14 cellular contexts compared by ENCODE assay signal in the genomic region with DNA sequence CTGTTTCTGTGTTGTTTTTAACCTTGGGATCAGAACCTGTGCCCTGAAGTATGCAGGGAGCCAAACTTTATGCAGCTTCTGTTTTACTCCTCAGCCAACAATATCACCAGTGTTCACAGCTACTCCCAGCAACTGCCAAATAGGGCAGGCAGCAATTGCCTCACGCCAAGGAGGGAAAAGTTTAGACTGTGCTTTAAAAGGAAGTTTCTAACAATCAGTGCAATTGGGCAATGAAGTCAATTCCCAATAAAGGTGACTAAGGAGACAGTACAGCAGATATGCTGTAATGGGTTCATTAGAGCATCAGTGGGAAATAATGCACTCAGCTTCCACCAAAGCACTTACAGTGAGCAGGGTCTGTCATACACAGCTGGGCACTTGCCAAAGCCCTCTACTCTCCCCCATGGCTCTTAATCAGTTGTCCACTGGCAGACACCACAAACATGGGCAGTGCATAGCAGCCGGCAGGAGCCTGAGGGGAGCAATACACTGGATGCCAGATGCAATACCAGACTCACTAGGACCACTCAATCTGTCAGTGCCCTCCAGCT. TPM values are rescaled to one million over a fixed set of nuclear protein-coding genes. Genes with fewer than 3 reads are reported as not detected.
DNase-seq lines count a peak whose midpoint lies in the region; ATAC-seq, FAIRE-seq and TF ChIP-seq lines count a peak whose summit lies in the region.
"Had no signal": no experiment of that assay in that cellular context is flagged by ENCODE, and none has a peak within 500 bp of the region (broad histone marks: within the 10 kb centered on the region; RNA-seq: fewer than 3 reads in every experiment).

No MANE protein-coding gene starts in this region.

- in situ Hi-C loops in KBM-7 (cut with MboI; ENCODE audit: low pct_unique_long_range_greater_than_20kb, low sequenced_read_pairs) = no loop called here

- peak; percentile 83 for ATAC-seq in omental fat pad (ENCODE audit: low FRiP score)
- no peak for ATAC-seq in stimulated activated naive CD8-positive, alpha-beta T cell treated with anti-CD3 and anti-CD28 coated beads, Interleukin-15, Interleukin-2, amounts not matched to agents 100 U/mL and 50 U/mL, for 24 hours

- FAIRE-seq in D721Med (lab: Jason Lieb, UNC) = no peak

- TF ChIP-seq CTCF in omental fat pad (IDR thresholded peaks at IDR 0.05) (no peak), D721Med (IDR thresholded peaks at IDR 0.05; ENCODE audit: insufficient read depth, missing control alignments) (no peak)

- peak; percentile 65 for DNase-seq in Ammon's horn (ENCODE audit: low spot score)
- DNase-seq in NCI-H446 (lab: John Stamatoyannopoulos, UW) = peak; percentile 75 to 85
- DNase-seq in fibroblast of the conjunctiva (ENCODE audit: low read depth) = peak; percentile 31
- no peak for DNase-seq in omental fat pad (ENCODE audit: low spot score)
- no peak for DNase-seq in amniotic stem cell (lab: John Stamatoyannopoulos, UW)
- DNase-seq in D721Med (ENCODE audit: insufficient read length, low spot score) = no peak
- DNase-seq in KBM-7 = no peak
- DNase-seq in stimulated activated naive CD8-positive, alpha-beta T cell treated with anti-CD3 and anti-CD28 coated beads, Interleukin-15, Interleukin-2, amounts not matched to agents 100 U/mL and 50 U/mL, for 24 hours = no peak
- DNase-seq: activated CD4-positive, alpha-beta T cell treated with anti-CD3 and anti-CD28 coated beads, Interleukin-2, amount 50 U/mL, for 48 hours; activated naive CD4-positive, alpha-beta T cell treated with Interleukin-2 at 50 U/mL for 16 hours; AML-193; mammary epithelial cell; NCI-H1436 had no signal

RNA-seq across cellular contexts. Expression of a gene that starts 19.3 kb away (rescaled TPM):
- 1 to 10 TPM; 2.2 to 8.9 (median 6.2) TPM for total RNA-seq in omental fat pad
- total RNA-seq: G401 had no signal

Comparison
In these comparisons a context has a peak if more than half of its experiments do, and no peak if none do; other contexts are left out.
1. DNase-seq: peak in Ammon's horn (single experiment), NCI-H446 (2 of 2) and fibroblast of the conjunctiva (single experiment); none in omental fat pad (single experiment), amniotic stem cell (single experiment), D721Med (single experiment), KBM-7 (single experiment) and stimulated activated naive CD8-positive, alpha-beta T cell treated with anti-CD3 and anti-CD28 coated beads, Interleukin-15, Interleukin-2, amounts not matched to agents 100 U/mL and 50 U/mL, for 24 hours (single experiment).